In genomic region chr4:924107-925096, GRCh38 we compare ENCODE assay signal across 1 cellular context.
TF ChIP-seq lines count a peak whose summit lies in the region.

No MANE protein-coding gene starts in this region.

TF ChIP-seq in GM12878, 131 proteins besides CTCF, POLR2A, EP300 and RAD21 (continued from another document):
- TF ChIP-seq ZNF592 (IDR thresholded peaks at IDR 0.05), result no peak
- no peak for TF ChIP-seq NKRF (conservative IDR thresholded peaks at IDR 0.05)
- TF ChIP-seq ATF7 (IDR thresholded peaks at IDR 0.05; ENCODE audit: low read depth), result no peak; the same call in 1 of the 2 replicates
- no peak for TF ChIP-seq E2F8 (IDR thresholded peaks at IDR 0.05; ENCODE audit: low read depth, partially characterized antibody)
- 0 out of 2 replicates have a peak, but pooled peaks have one; percentile 28 for TF ChIP-seq BACH1 (IDR thresholded peaks at IDR 0.05; ENCODE audit: borderline replicate concordance)
- TF ChIP-seq EED (IDR thresholded peaks at IDR 0.05; ENCODE audit: low read depth), result peak; percentile 25; the same call in 1 of the 2 replicates
- no peak for TF ChIP-seq STAT1 (conservative IDR thresholded peaks at IDR 0.05)
- TF ChIP-seq EGR1 (IDR thresholded peaks at IDR 0.05; ENCODE audit: borderline replicate concordance in 1 of 2, low read depth in 2 of 2, low read length in 2 of 2), result no peak
- TF ChIP-seq NR2C2 (IDR thresholded peaks at IDR 0.05; ENCODE audit: borderline replicate concordance, control insufficient read depth, insufficient read length, low read depth), result no peak
- TF ChIP-seq MYC (IDR thresholded peaks at IDR 0.05; ENCODE audit: insufficient read depth, insufficient read length, insufficient replicate concordance, low read length, severe bottlenecking), result no peak
- TF ChIP-seq RELB (IDR thresholded peaks at IDR 0.05; ENCODE audit: low read depth), result 0 out of 2 replicates have a peak, but pooled peaks have one; percentile 20
- TF ChIP-seq ATF3 (IDR thresholded peaks at IDR 0.05; ENCODE audit: borderline replicate concordance, extremely low read depth, low read depth, low read length), result no peak
